ENCODE assay signal across 10 cellular contexts in genomic region chr13:113927661-113928581, GRCh38. TPM values are rescaled to one million over a fixed set of nuclear protein-coding genes. Genes with fewer than 3 reads are reported as not detected.
DNase-seq lines count a peak whose midpoint lies in the region; ATAC-seq and TF ChIP-seq lines count a peak whose summit lies in the region.
"Had no signal": no experiment of that assay in that cellular context is flagged by ENCODE, and none has a peak within 500 bp of the region (broad histone marks: within the 10 kb centered on the region; RNA-seq: fewer than 3 reads in every experiment).

No MANE protein-coding gene starts in this region.

- peaks cover 31 to 51% of the 10 kb centered on the region in 2 donors for H3K27me3 Mint-ChIP-seq in stimulated activated naive B cell treated with anti-CD40 and anti-IgM and Interleukin-4, amounts not matched to agents 10 μg/mL and 1 μg/mL and 100 μg/mL, for 72 hours

- no peaks in the 10 kb centered on the region for H3K4me1 Mint-ChIP-seq in stimulated activated naive B cell treated with anti-CD40 and anti-IgM and Interleukin-4, amounts not matched to agents 10 μg/mL and 1 μg/mL and 100 μg/mL, for 72 hours

- peak; percentile 4 to 62 (median 34) for ATAC-seq in heart right ventricle
- no peak for ATAC-seq in stimulated activated naive B cell treated with anti-CD40 and anti-IgM and Interleukin-4, amounts not matched to agents 10 μg/mL and 1 μg/mL and 100 μg/mL, for 72 hours (replicated peaks)
- no peak for ATAC-seq in HG02759 (IDR thresholded peaks at IDR 0.05; ENCODE audit: unreplicated experiment)

- no peak overlapping the region for H3K27ac Mint-ChIP-seq in stimulated activated naive B cell treated with anti-CD40 and anti-IgM and Interleukin-4, amounts not matched to agents 10 μg/mL and 1 μg/mL and 100 μg/mL, for 72 hours

- H3K9me3 ChIP-seq in ascending aorta: no peaks in the 10 kb centered on the region
- H3K9me3 ChIP-seq in heart right ventricle: no peaks in the 10 kb centered on the region

- intact Hi-C loops in ascending aorta (cut with DNase I): no loop called here
- intact Hi-C loops in heart right ventricle (cut with DNase I): no loop called here

- no peaks in the 10 kb centered on the region for H3K27me3 ChIP-seq in ascending aorta
- H3K27me3 ChIP-seq in heart right ventricle: peaks cover 0 to 5% (median 0%) of the 10 kb centered on the region in 7 donors

- no peak overlapping the region for H3K4me3 ChIP-seq in ascending aorta
- H3K4me3 ChIP-seq in heart right ventricle: no peak overlapping the region
- H3K4me3 ChIP-seq in skeletal muscle cell (ENCODE audit: low read depth, low read length): no peak overlapping the region

- no peaks in the 10 kb centered on the region for H3K36me3 ChIP-seq in ascending aorta
- H3K36me3 ChIP-seq in heart right ventricle: no peaks in the 10 kb centered on the region

- H3K27ac ChIP-seq in ascending aorta: peak overlapping the region; percentile 73 to 78
- peak overlapping the region in 9 of 10 donors; percentile 11 to 82 (median 64) for H3K27ac ChIP-seq in heart right ventricle

- 65 to 75% methylated on average over 36 of the region's 36 CpGs for WGBS in heart right ventricle, 2 donors

- no peaks in the 10 kb centered on the region for H3K36me3 Mint-ChIP-seq in stimulated activated naive B cell treated with anti-CD40 and anti-IgM and Interleukin-4, amounts not matched to agents 10 μg/mL and 1 μg/mL and 100 μg/mL, for 72 hours

- H3K4me1 ChIP-seq in ascending aorta (peaks cover 15 to 25% of the 10 kb centered on the region in 2 donors), heart right ventricle (peaks cover 12 to 36% (median 30%) of the 10 kb centered on the region in 9 donors)

- DNase-seq in Daoy (ENCODE audit: low read depth): peak; percentile 85
- DNase-seq in ascending aorta (ENCODE audit: low spot score in 2 of 2): peak in 1 of 2 donors; percentile 66
- peak in 1 of 2 donors; percentile 55 for DNase-seq in heart right ventricle
- DNase-seq in skeletal muscle cell (ENCODE audit: low read depth): peak; percentile 97
- no peak for DNase-seq in germinal center (ENCODE audit: low spot score)
- no peak for DNase-seq in stimulated activated naive B cell treated with anti-CD40 and anti-IgM and Interleukin-4, amounts not matched to agents 10 μg/mL and 1 μg/mL and 100 μg/mL, for 72 hours
- no peak for DNase-seq in activated CD4-positive, alpha-beta T cell treated with anti-CD3 and anti-CD28 coated beads, Interleukin-2, amount 50 U/mL, for 4 hours
- DNase-seq: activated CD4-positive, alpha-beta T cell treated with anti-CD3 and anti-CD28 coated beads for 48 hours; DMS153 had no signal

- H3K4me3 Mint-ChIP-seq in stimulated activated naive B cell treated with anti-CD40 and anti-IgM and Interleukin-4, amounts not matched to agents 10 μg/mL and 1 μg/mL and 100 μg/mL, for 72 hours: no peak overlapping the region

- TF ChIP-seq CTCF in ascending aorta (IDR thresholded peaks at IDR 0.05) (no peak), heart right ventricle (IDR thresholded peaks at IDR 0.05) (no peak)

- H3K9me3 Mint-ChIP-seq in stimulated activated naive B cell treated with anti-CD40 and anti-IgM and Interleukin-4, amounts not matched to agents 10 μg/mL and 1 μg/mL and 100 μg/mL, for 72 hours: no peaks in the 10 kb centered on the region

RNA-seq across cellular contexts. Expression of gene C13orf46, which starts 46.0 kb away (rescaled TPM):
- total RNA-seq in Daoy (2014; rRNA removed; shearing (Covaris generic)): not detected in 2 replicates
- total RNA-seq in ascending aorta (4.8 TPM), heart right ventricle (under 1 TPM; 0.15 to 0.80 (median 0.23) TPM)
- polyA plus RNA-seq in heart right ventricle: under 1 TPM; 0.09 to 0.37 TPM

Comparison
In these comparisons a context has a peak if more than half of its experiments do, and no peak if none do; other contexts are left out.
1. DNase-seq: peak in Daoy (single experiment) and skeletal muscle cell (single experiment); none in germinal center (single experiment), stimulated activated naive B cell treated with anti-CD40 and anti-IgM and Interleukin-4, amounts not matched to agents 10 μg/mL and 1 μg/mL and 100 μg/mL, for 72 hours (single experiment) and activated CD4-positive, alpha-beta T cell treated with anti-CD3 and anti-CD28 coated beads, Interleukin-2, amount 50 U/mL, for 4 hours (0 of 2).
2. ATAC-seq: peak in heart right ventricle (8 of 8); none in stimulated activated naive B cell treated with anti-CD40 and anti-IgM and Interleukin-4, amounts not matched to agents 10 μg/mL and 1 μg/mL and 100 μg/mL, for 72 hours (0 of 2) and HG02759 (single experiment).